8 cellular contexts compared by ENCODE assay signal in the genomic region with DNA sequence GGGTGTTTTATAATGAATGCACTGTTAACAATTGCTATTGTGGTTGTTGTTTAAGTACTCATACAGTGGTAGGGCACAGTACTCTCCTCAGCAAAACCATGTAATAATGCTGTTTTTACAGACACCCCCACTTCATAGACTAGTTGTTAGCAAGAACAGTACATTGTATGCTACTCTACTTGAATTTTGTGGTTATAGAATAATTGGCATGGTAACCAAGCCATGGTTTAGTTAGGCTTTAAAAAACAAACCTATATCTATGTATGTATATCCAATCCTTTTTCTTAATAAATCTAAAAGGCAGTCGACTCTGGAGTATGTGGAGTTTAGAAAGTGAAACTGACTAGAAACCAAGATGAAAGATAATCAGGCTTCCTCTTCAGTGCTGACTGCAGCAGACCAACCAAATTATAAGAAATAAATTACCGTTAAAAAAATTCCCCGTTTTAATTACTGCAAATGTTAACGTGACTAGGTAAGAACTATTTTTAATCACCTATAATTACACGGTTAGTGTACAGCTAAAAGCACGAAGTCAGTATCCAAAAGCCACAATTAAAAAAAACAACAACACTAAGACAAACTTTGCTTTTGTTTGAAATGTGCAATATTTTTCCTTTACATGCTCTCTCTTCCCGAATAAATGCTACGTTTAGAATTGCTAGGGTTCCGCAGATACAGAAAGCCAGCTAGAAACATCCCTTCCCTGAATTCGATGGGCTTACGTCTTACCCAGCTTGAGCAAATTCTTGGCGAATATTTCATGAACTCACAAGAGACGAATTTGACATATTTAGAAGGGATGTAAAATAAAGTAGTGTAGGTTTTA.
DNase-seq lines count a peak whose midpoint lies in the region; ATAC-seq, FAIRE-seq and TF ChIP-seq lines count a peak whose summit lies in the region.

No MANE protein-coding gene starts in this region.

- no peaks in the 10 kb centered on the region for H3K36me3 Mint-ChIP-seq in activated naive CD4-positive, alpha-beta T cell treated with anti-CD3 and anti-CD28 coated beads, Interleukin-2, amount 50 U/mL, for 24 hours
- no peaks in the 10 kb centered on the region for H3K36me3 Mint-ChIP-seq in immature natural killer cell

- peak overlapping the region; percentile 87 for H3K9ac ChIP-seq in Karpas-422 (ENCODE audit: low read length)

- H3K4me2 ChIP-seq in Karpas-422 (ENCODE audit: low read depth, low read length, poor library complexity, severe bottlenecking), result peak overlapping the region; percentile 90

- H3K4me1 ChIP-seq in Karpas-422 (ENCODE audit: low read length) (peaks cover 64% of the 10 kb centered on the region), ascending aorta (peaks cover 0 to 2% of the 10 kb centered on the region in 2 donors), small intestine (ENCODE audit: control insufficient read depth in 2 of 2, insufficient read depth in 1 of 2, low read depth in 1 of 2, low read length in 1 of 2) (peaks cover 0 to 2% of the 10 kb centered on the region in 2 donors)

- H3K36me3 ChIP-seq in Karpas-422 (ENCODE audit: insufficient read depth, low read length), result no peaks in the 10 kb centered on the region
- no peaks in the 10 kb centered on the region for H3K36me3 ChIP-seq in ascending aorta
- no peaks in the 10 kb centered on the region for H3K36me3 ChIP-seq in small intestine (ENCODE audit: control insufficient read depth in 2 of 2, insufficient read depth in 2 of 2, low read length in 2 of 2)

- peak; percentile 33 for FAIRE-seq in small intestine (lab: Jason Lieb, UNC)

- WGBS in small intestine, 3 donors, result 2 to 4% (median 2%) methylated on average over 13 of the region's 13 CpGs

- no peaks in the 10 kb centered on the region for H3K79me2 ChIP-seq in Karpas-422 (ENCODE audit: low read length)

- H3K9me3 ChIP-seq in Karpas-422 (ENCODE audit: low read length), result no peaks in the 10 kb centered on the region
- no peaks in the 10 kb centered on the region for H3K9me3 ChIP-seq in ascending aorta
- H3K9me3 ChIP-seq in small intestine (ENCODE audit: control insufficient read depth, low read depth), result no peaks in the 10 kb centered on the region

- no peak for TF ChIP-seq CTCF in ascending aorta (IDR thresholded peaks at IDR 0.05)

- H3K4me1 Mint-ChIP-seq in activated naive CD4-positive, alpha-beta T cell treated with anti-CD3 and anti-CD28 coated beads, Interleukin-2, amount 50 U/mL, for 24 hours, result peaks cover 49% of the 10 kb centered on the region
- peaks cover 17 to 23% of the 10 kb centered on the region in 2 donors for H3K4me1 Mint-ChIP-seq in immature natural killer cell

- H3K27ac Mint-ChIP-seq in activated naive CD4-positive, alpha-beta T cell treated with anti-CD3 and anti-CD28 coated beads, Interleukin-2, amount 50 U/mL, for 24 hours, result peak overlapping the region; percentile 86
- peak overlapping the region; percentile 85 to 96 (median 92) for H3K27ac Mint-ChIP-seq in immature natural killer cell

- no peaks in the 10 kb centered on the region for H3K9me2 ChIP-seq in Karpas-422 (replicated peaks; ENCODE audit: insufficient read depth, low read length)

- H3K4me3 ChIP-seq in Karpas-422 (ENCODE audit: low read length), result peak overlapping the region; percentile 66
- peak overlapping the region; percentile 72 to 79 for H3K4me3 ChIP-seq in ascending aorta
- H3K4me3 ChIP-seq in small intestine (ENCODE audit: low read depth in 1 of 2, low read length in 2 of 2), result peak overlapping the region in 1 of 2 donors; percentile 74

- peak overlapping the region; percentile 72 for H3K27ac ChIP-seq in Karpas-422 (ENCODE audit: low read length)
- peak overlapping the region; percentile 97 for H3K27ac ChIP-seq in ascending aorta
- peak overlapping the region; percentile 87 to 99 for H3K27ac ChIP-seq in small intestine (ENCODE audit: low read depth in 1 of 2, low read length in 1 of 2)

- DNase-seq in activated naive CD4-positive, alpha-beta T cell treated with anti-CD3 and anti-CD28 coated beads, Interleukin-2, amount 50 U/mL, for 16 hours, result no peak
- DNase-seq in Karpas-422 (peak; percentile 82), ascending aorta (ENCODE audit: low spot score in 2 of 2) (no peak), immature natural killer cell (peak; percentile 45 to 47 (median 46)), small intestine (peak; percentile 63), COR-L47 (lab: John Stamatoyannopoulos, UW) (no peak)

- peak overlapping the region; percentile 78 for H2AFZ ChIP-seq in Karpas-422 (ENCODE audit: low read length)

- ATAC-seq in HG03196 (IDR thresholded peaks at IDR 0.05; ENCODE audit: unreplicated experiment), result no peak

- no peaks in the 10 kb centered on the region for H3K9me3 Mint-ChIP-seq in activated naive CD4-positive, alpha-beta T cell treated with anti-CD3 and anti-CD28 coated beads, Interleukin-2, amount 50 U/mL, for 24 hours
- H3K9me3 Mint-ChIP-seq in immature natural killer cell, result peaks cover 0 to 1% (median 0%) of the 10 kb centered on the region in 6 donors

- no peaks in the 10 kb centered on the region for H3K27me3 Mint-ChIP-seq in activated naive CD4-positive, alpha-beta T cell treated with anti-CD3 and anti-CD28 coated beads, Interleukin-2, amount 50 U/mL, for 24 hours
- H3K27me3 Mint-ChIP-seq in immature natural killer cell (ENCODE audit: low read depth in 3 of 3), result peaks cover 0 to 8% (median 6%) of the 10 kb centered on the region in 3 donors

- H3K27me3 ChIP-seq in Karpas-422 (ENCODE audit: low read length), result no peaks in the 10 kb centered on the region
- no peaks in the 10 kb centered on the region for H3K27me3 ChIP-seq in ascending aorta
- H3K27me3 ChIP-seq in small intestine (ENCODE audit: control insufficient read depth in 2 of 2, insufficient read depth in 2 of 2, low read length in 2 of 2), result no peaks in the 10 kb centered on the region

- intact Hi-C loops in ascending aorta (cut with DNase I), result loop anchor here (1.0 to 5.0 kb wide), 3 partner anchors 16 to 175 kb away; no protein-coding TSS in a partner anchor

- H4K20me1 ChIP-seq in Karpas-422 (ENCODE audit: insufficient read depth, low read depth, low read length), result no peaks in the 10 kb centered on the region

- peak overlapping the region; percentile 90 for H3K4me3 Mint-ChIP-seq in activated naive CD4-positive, alpha-beta T cell treated with anti-CD3 and anti-CD28 coated beads, Interleukin-2, amount 50 U/mL, for 24 hours
- H3K4me3 Mint-ChIP-seq in immature natural killer cell, result peak overlapping the region; percentile 89 to 97 (median 94)

Comparison
In these comparisons a context has a peak if more than half of its experiments do, and no peak if none do; other contexts are left out.
1. DNase-seq: peak in Karpas-422 (single experiment), immature natural killer cell (3 of 3) and small intestine (single experiment); none in activated naive CD4-positive, alpha-beta T cell treated with anti-CD3 and anti-CD28 coated beads, Interleukin-2, amount 50 U/mL, for 16 hours (single experiment), ascending aorta (0 of 2) and COR-L47 (single experiment).
2. Peak in every context shown above with its lines, with median percentiles within 50 percentile points of each other: H3K27ac ChIP-seq.